Comparison of ENCODE assay signal across 10 cellular contexts in the genomic region with DNA sequence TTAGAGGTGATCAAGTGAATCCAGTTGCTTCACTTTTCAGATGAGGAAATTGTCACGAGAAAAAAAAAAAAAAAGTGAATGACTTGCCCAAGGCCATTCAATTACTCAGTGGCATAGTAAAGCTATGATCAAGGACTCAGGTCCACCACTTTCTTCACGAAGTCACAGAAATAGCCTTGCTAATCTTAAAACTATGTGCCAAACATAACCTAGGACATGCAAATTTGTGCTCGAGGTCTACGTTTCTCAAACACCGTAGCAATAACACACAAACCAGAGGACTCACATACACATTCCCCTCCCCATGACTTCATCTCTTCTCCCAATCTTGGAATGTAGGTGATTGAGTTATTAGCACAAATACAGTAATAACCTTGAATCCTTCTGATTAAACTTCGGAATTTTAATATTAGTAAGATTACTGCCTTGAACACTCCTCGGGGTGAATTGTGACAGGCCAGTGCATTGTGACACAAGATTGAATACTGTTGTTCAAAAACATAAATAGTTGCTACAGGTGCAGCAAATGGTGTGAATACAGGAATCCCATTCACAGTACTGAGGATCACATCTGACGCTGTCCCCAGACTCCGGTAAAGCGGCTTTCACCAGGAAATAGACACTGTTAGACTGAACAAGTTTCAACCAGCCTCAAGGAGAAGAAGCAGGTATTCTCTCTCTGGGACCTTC. TPM values are rescaled to one million over a fixed set of nuclear protein-coding genes. Genes with fewer than 3 reads are reported as not detected.
DNase-seq lines count a peak whose midpoint lies in the region; ATAC-seq and TF ChIP-seq lines count a peak whose summit lies in the region.
"Had no signal": no experiment of that assay in that cellular context is flagged by ENCODE, and none has a peak within 500 bp of the region (broad histone marks: within the 10 kb centered on the region; RNA-seq: fewer than 3 reads in every experiment).

No MANE protein-coding gene starts in this region.

- H3K4me3 ChIP-seq in BJ (ENCODE audit: low read depth, low read length) (no peak overlapping the region), NB4 (ENCODE audit: low read depth, low read length) (no peak overlapping the region), endocrine pancreas (ENCODE audit: control insufficient read depth, insufficient read depth, low read length) (peak overlapping the region; percentile 56), mucosa of stomach (ENCODE audit: low read length) (peak overlapping the region; percentile 23)

- TF ChIP-seq CTCF in BJ (IDR thresholded peaks at IDR 0.05; ENCODE audit: insufficient read depth, low read depth, low read length) (no peak), NB4 (IDR thresholded peaks at IDR 0.05; ENCODE audit: low read depth, low read length) (no peak)

- ATAC-seq in GM18867 (IDR thresholded peaks at IDR 0.05; ENCODE audit: unreplicated experiment) (no peak), GM21786 (IDR thresholded peaks at IDR 0.05; ENCODE audit: unreplicated experiment) (no peak)
- ATAC-seq: CD8-positive, alpha-beta T cell had no signal

- H3K4me1 ChIP-seq in endocrine pancreas (ENCODE audit: control insufficient read depth, insufficient read depth, low read length) = peaks cover 18% of the 10 kb centered on the region
- peaks cover 19% of the 10 kb centered on the region for H3K4me1 ChIP-seq in mucosa of stomach (ENCODE audit: control insufficient read depth, insufficient read depth, low read length)

- H3K9me3 ChIP-seq in endocrine pancreas (ENCODE audit: control insufficient read depth, low read length) (no peaks in the 10 kb centered on the region), mucosa of stomach (ENCODE audit: control insufficient read depth, low read length) (no peaks in the 10 kb centered on the region)

- H3K9ac ChIP-seq in endocrine pancreas (ENCODE audit: control insufficient read depth, insufficient read depth, low read length) (no peak overlapping the region), mucosa of stomach (ENCODE audit: low read length) (peak overlapping the region; percentile 78)

- POLR2A ChIA-PET in BJ (lab: Charles Lee) = no interaction called here

- H3K36me3 ChIP-seq in BJ (ENCODE audit: control insufficient read depth, insufficient read depth, low read length) (no peaks in the 10 kb centered on the region), endocrine pancreas (ENCODE audit: control insufficient read depth, insufficient read depth, low read length) (no peaks in the 10 kb centered on the region), mucosa of stomach (ENCODE audit: control insufficient read depth, insufficient read depth, low read length) (no peaks in the 10 kb centered on the region)

- TF ChIP-seq POLR2A in NB4 (IDR thresholded peaks at IDR 0.05; ENCODE audit: extremely low read depth, insufficient read length) = no peak

- CTCF ChIA-PET in BJ (lab: Yijun Ruan, JAX) = interaction anchor here (0.7 to 0.9 kb wide), 2 partner anchors 106 to 112 kb away, joined by 3 to 4 read pairs; a partner anchor contains a TSS

- no peaks in the 10 kb centered on the region for H3K27me3 ChIP-seq in BJ (ENCODE audit: control insufficient read depth, insufficient read depth, low read length)
- H3K27me3 ChIP-seq in endocrine pancreas (ENCODE audit: control insufficient read depth, insufficient read depth, low read length) = no peaks in the 10 kb centered on the region
- no peaks in the 10 kb centered on the region for H3K27me3 ChIP-seq in mucosa of stomach (ENCODE audit: control insufficient read depth, insufficient read depth, low read length)

- DNase-seq in BJ (ENCODE audit: low read depth) (peak; percentile 22), NB4 (ENCODE audit: low read depth) (peak; percentile 22), NCI-H2227 treated with DMSO at 0.1 percent for 48 hours (lab: John Stamatoyannopoulos, UW) (no peak)
- DNase-seq in activated naive CD4-positive, alpha-beta T cell treated with anti-CD3 and anti-CD28 coated beads, Interleukin-2, amount 50 U/mL, for 16 hours = no peak
- DNase-seq: activated T-cell treated with anti-CD3 and anti-CD28 coated beads, Interleukin-2, amount 50 U/mL, for 1 hour; CD8-positive, alpha-beta T cell had no signal

RNA-seq across cellular contexts. Expression of a gene that starts 3.8 kb away (rescaled TPM):
- 7.6 and 12.5 TPM in 2 replicates for polyA plus RNA-seq in BJ (2011; rRNA removed)
- polyA minus RNA-seq in BJ (2011; rRNA and poly(A)+ RNA removed) = 21.3 and 25.3 TPM in 2 replicates

RNA-seq across cellular contexts. Expression of a gene that starts 37.8 kb away (rescaled TPM):
- 5.8 and 13.2 TPM in 2 replicates for polyA plus RNA-seq in BJ (2011; rRNA removed)
- polyA minus RNA-seq in BJ (2011; rRNA and poly(A)+ RNA removed) = 8.4 and 8.8 TPM in 2 replicates

Comparison
In these comparisons a context has a peak if more than half of its experiments do, and no peak if none do; other contexts are left out.
1. DNase-seq: peak in BJ (single experiment) and NB4 (single experiment); none in activated naive CD4-positive, alpha-beta T cell treated with anti-CD3 and anti-CD28 coated beads, Interleukin-2, amount 50 U/mL, for 16 hours (single experiment) and NCI-H2227 treated with DMSO at 0.1 percent for 48 hours (single experiment).
2. H3K4me3 ChIP-seq: peak in endocrine pancreas (single experiment) and mucosa of stomach (single experiment); none in BJ (single experiment) and NB4 (single experiment).